In genomic region chr17:13067629-13068303, GRCh38 we compare ENCODE assay signal across 23 cellular contexts.
"Had no signal": no experiment of that assay in that cellular context is flagged by ENCODE, and none has a peak within 500 bp of the region (broad histone marks: within the 10 kb centered on the region; RNA-seq: fewer than 3 reads in every experiment).

No MANE protein-coding gene starts in this region.

- H3K27ac ChIP-seq: dorsolateral prefrontal cortex, foreskin keratinocyte, heart right ventricle, left lung, prostate gland, right atrium auricular region, sigmoid colon, thoracic aorta, tibial nerve, upper lobe of right lung, uterus had no signal

- H3K9me3 ChIP-seq: mucosa of descending colon, prostate gland, right atrium auricular region, sigmoid colon, thoracic aorta, upper lobe of right lung, uterus had no signal

- DNase-seq: dorsolateral prefrontal cortex; effector CD4-positive, alpha-beta T cell; foreskin keratinocyte; glutamatergic neuron; heart right ventricle; hippocampal formation; left cardiac atrium; left lung; mesenchymal stem cell; mucosa of descending colon; naive B cell; sigmoid colon; stimulated activated CD4-positive, alpha-beta T cell treated with anti-CD3 and anti-CD28 coated beads, Interleukin-2, amount 100 ng/mL, for 24 hours; stimulated activated CD4-positive, alpha-beta T cell treated with anti-CD3 and anti-CD28 coated beads, Interleukin-4, amount 100 ng/mL, for 4 hours; stimulated activated naive B cell treated with anti-CD40 and anti-IgM and Interleukin-4, amounts not matched to agents 10 μg/mL and 1 μg/mL and 100 μg/mL, for 72 hours; upper lobe of right lung; uterus had no signal

- H3K4me3 ChIP-seq: dorsolateral prefrontal cortex, heart right ventricle, left lung, mucosa of descending colon, prostate gland, right atrium auricular region, sigmoid colon, thoracic aorta, tibial nerve, upper lobe of right lung, uterus had no signal

- H3K4me1 ChIP-seq: foreskin keratinocyte, left lung, prostate gland, right atrium auricular region, sigmoid colon, upper lobe of right lung, uterus had no signal

- H3K27me3 ChIP-seq: foreskin keratinocyte, left lung, right atrium auricular region, sigmoid colon, tibial nerve, upper lobe of right lung, uterus had no signal

- FAIRE-seq: colon, islet of Langerhans had no signal

- H3K36me3 ChIP-seq: heart right ventricle, left lung, prostate gland, right atrium auricular region, sigmoid colon, thoracic aorta, tibial nerve, upper lobe of right lung, uterus had no signal
